In the genomic region with DNA sequence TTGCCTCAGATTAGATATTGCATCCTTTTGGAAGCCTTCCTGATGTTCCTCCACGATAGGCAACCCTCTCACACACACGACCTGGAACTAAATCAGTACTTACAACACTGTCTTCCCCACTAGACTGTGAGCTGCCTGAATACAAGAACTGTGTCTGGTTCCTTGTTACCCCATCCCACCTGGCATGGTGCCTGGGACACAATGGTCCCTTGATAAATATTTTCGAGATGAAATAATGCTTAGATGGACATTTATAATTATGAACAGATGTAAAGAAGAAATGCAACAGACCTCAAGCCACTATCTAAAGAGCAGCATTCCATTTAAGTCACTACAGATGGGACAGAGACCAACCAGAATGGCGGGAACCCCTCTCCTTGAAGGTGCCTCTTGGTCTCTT, we compare ENCODE assay signal across 1 cellular context.
A peak's percentile ranks its signal among the peaks of the same experiment; 100 is the strongest.
TF ChIP-seq lines count a peak whose summit lies in the region.

No MANE protein-coding gene starts in this region.

TF ChIP-seq in SK-N-SH, 30 proteins besides CTCF, POLR2A, EP300 and RAD21 (continued from another document):
- TF ChIP-seq, protein P1, sequence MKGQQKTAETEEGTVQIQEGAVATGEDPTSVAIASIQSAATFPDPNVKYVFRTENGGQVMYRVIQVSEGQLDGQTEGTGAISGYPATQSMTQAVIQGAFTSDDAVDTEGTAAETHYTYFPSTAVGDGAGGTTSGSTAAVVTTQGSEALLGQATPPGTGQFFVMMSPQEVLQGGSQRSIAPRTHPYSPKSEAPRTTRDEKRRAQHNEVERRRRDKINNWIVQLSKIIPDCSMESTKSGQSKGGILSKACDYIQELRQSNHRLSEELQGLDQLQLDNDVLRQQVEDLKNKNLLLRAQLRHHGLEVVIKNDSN (IDR thresholded peaks at IDR 0.05; ENCODE audit: borderline replicate concordance, low read depth) = no peak
- TF ChIP-seq, protein P2, sequence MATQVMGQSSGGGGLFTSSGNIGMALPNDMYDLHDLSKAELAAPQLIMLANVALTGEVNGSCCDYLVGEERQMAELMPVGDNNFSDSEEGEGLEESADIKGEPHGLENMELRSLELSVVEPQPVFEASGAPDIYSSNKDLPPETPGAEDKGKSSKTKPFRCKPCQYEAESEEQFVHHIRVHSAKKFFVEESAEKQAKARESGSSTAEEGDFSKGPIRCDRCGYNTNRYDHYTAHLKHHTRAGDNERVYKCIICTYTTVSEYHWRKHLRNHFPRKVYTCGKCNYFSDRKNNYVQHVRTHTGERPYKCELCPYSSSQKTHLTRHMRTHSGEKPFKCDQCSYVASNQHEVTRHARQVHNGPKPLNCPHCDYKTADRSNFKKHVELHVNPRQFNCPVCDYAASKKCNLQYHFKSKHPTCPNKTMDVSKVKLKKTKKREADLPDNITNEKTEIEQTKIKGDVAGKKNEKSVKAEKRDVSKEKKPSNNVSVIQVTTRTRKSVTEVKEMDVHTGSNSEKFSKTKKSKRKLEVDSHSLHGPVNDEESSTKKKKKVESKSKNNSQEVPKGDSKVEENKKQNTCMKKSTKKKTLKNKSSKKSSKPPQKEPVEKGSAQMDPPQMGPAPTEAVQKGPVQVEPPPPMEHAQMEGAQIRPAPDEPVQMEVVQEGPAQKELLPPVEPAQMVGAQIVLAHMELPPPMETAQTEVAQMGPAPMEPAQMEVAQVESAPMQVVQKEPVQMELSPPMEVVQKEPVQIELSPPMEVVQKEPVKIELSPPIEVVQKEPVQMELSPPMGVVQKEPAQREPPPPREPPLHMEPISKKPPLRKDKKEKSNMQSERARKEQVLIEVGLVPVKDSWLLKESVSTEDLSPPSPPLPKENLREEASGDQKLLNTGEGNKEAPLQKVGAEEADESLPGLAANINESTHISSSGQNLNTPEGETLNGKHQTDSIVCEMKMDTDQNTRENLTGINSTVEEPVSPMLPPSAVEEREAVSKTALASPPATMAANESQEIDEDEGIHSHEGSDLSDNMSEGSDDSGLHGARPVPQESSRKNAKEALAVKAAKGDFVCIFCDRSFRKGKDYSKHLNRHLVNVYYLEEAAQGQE (IDR thresholded peaks at IDR 0.05; ENCODE audit: low read depth, low read length) = no peak
- TF ChIP-seq GABPA (IDR thresholded peaks at IDR 0.05; ENCODE audit: low read depth) (no peak), YY1 (IDR thresholded peaks at IDR 0.05; ENCODE audit: low read depth) (no peak), TEAD4 (IDR thresholded peaks at IDR 0.05; ENCODE audit: borderline replicate concordance, insufficient read depth) (peak; percentile 44; the same call in 1 of the 2 replicates), FOXM1 (IDR thresholded peaks at IDR 0.05; ENCODE audit: low read depth) (no peak), MEF2A (IDR thresholded peaks at IDR 0.05; ENCODE audit: borderline replicate concordance, low read depth) (no peak), MXI1 (IDR thresholded peaks at IDR 0.05; ENCODE audit: low read depth, low read length) (no peak), CHD2 (IDR thresholded peaks at IDR 0.05; ENCODE audit: low read length, partially characterized antibody) (no peak), FOSL2 (IDR thresholded peaks at IDR 0.05; ENCODE audit: borderline replicate concordance, low read depth) (no peak), NFIC (IDR thresholded peaks at IDR 0.05; ENCODE audit: borderline replicate concordance) (peak; percentile 77), TAF1 (IDR thresholded peaks at IDR 0.05; ENCODE audit: borderline replicate concordance, low read depth, low read length) (no peak), RXRA (IDR thresholded peaks at IDR 0.05; ENCODE audit: borderline replicate concordance, low read depth) (no peak), ELF1 (IDR thresholded peaks at IDR 0.05) (no peak)
- TF ChIP-seq, protein P3, sequence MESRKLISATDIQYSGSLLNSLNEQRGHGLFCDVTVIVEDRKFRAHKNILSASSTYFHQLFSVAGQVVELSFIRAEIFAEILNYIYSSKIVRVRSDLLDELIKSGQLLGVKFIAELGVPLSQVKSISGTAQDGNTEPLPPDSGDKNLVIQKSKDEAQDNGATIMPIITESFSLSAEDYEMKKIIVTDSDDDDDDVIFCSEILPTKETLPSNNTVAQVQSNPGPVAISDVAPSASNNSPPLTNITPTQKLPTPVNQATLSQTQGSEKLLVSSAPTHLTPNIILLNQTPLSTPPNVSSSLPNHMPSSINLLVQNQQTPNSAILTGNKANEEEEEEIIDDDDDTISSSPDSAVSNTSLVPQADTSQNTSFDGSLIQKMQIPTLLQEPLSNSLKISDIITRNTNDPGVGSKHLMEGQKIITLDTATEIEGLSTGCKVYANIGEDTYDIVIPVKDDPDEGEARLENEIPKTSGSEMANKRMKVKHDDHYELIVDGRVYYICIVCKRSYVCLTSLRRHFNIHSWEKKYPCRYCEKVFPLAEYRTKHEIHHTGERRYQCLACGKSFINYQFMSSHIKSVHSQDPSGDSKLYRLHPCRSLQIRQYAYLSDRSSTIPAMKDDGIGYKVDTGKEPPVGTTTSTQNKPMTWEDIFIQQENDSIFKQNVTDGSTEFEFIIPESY (IDR thresholded peaks at IDR 0.05; ENCODE audit: borderline replicate concordance, low read depth) = no peak
- TF ChIP-seq, protein P4, sequence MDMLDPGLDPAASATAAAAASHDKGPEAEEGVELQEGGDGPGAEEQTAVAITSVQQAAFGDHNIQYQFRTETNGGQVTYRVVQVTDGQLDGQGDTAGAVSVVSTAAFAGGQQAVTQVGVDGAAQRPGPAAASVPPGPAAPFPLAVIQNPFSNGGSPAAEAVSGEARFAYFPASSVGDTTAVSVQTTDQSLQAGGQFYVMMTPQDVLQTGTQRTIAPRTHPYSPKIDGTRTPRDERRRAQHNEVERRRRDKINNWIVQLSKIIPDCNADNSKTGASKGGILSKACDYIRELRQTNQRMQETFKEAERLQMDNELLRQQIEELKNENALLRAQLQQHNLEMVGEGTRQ (IDR thresholded peaks at IDR 0.05; ENCODE audit: borderline replicate concordance, low read depth, low read length) = no peak
- TF ChIP-seq, protein P5, sequence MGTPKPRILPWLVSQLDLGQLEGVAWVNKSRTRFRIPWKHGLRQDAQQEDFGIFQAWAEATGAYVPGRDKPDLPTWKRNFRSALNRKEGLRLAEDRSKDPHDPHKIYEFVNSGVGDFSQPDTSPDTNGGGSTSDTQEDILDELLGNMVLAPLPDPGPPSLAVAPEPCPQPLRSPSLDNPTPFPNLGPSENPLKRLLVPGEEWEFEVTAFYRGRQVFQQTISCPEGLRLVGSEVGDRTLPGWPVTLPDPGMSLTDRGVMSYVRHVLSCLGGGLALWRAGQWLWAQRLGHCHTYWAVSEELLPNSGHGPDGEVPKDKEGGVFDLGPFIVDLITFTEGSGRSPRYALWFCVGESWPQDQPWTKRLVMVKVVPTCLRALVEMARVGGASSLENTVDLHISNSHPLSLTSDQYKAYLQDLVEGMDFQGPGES (IDR thresholded peaks at IDR 0.05; ENCODE audit: low read depth, low read length) = no peak
- TF ChIP-seq, protein P6, sequence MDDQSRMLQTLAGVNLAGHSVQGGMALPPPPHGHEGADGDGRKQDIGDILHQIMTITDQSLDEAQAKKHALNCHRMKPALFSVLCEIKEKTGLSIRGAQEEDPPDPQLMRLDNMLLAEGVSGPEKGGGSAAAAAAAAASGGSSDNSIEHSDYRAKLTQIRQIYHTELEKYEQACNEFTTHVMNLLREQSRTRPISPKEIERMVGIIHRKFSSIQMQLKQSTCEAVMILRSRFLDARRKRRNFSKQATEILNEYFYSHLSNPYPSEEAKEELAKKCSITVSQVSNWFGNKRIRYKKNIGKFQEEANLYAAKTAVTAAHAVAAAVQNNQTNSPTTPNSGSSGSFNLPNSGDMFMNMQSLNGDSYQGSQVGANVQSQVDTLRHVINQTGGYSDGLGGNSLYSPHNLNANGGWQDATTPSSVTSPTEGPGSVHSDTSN (IDR thresholded peaks at IDR 0.05) = peak; percentile 48; the same call in 1 of the 2 replicates
- TF ChIP-seq, protein P7, sequence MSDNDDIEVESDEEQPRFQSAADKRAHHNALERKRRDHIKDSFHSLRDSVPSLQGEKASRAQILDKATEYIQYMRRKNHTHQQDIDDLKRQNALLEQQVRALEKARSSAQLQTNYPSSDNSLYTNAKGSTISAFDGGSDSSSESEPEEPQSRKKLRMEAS (IDR thresholded peaks at IDR 0.05; ENCODE audit: low read depth) = no peak
